In genomic region chr2:79801082-79801481, GRCh38 we compare ENCODE assay signal across 14 cellular contexts.
A peak's percentile ranks its signal among the peaks of the same experiment; 100 is the strongest.
DNase-seq lines count a peak whose midpoint lies in the region; ATAC-seq, FAIRE-seq and TF ChIP-seq lines count a peak whose summit lies in the region.
"Had no signal": no experiment of that assay in that cellular context is flagged by ENCODE, and none has a peak within 500 bp of the region (broad histone marks: within the 10 kb centered on the region; RNA-seq: fewer than 3 reads in every experiment).

No MANE protein-coding gene starts in this region.

- H3K27ac Mint-ChIP-seq in neural progenitor cell = peak overlapping the region; percentile 96
- H3K27ac Mint-ChIP-seq: CD8-positive, alpha-beta memory T cell had no signal

- H3K14ac ChIP-seq in H1 (ENCODE audit: insufficient read length) = no peak overlapping the region

- H3F3A ChIP-seq in neural progenitor cell (ENCODE audit: low read depth) = no peaks in the 10 kb centered on the region

- no peak overlapping the region for H3K23ac ChIP-seq in H1 (ENCODE audit: insufficient read length)

- H4K91ac ChIP-seq in H1 (replicated peaks; ENCODE audit: insufficient read length, low read length) = peak overlapping the region; percentile 54

- POLR2A ChIA-PET in H1 (lab: Charles Lee; ENCODE audit: partially characterized antibody) = no interaction called here

- H3K36me3 ChIP-seq in H1 (ENCODE audit: control insufficient read depth in 2 of 4, insufficient read depth in 4 of 4, low read length in 3 of 4) (no peaks in the 10 kb centered on the region), neural progenitor cell (no peaks in the 10 kb centered on the region)
- H3K36me3 ChIP-seq: BLaER1 had no signal

- ATAC-seq in HG03378 (IDR thresholded peaks at IDR 0.05; ENCODE audit: unreplicated experiment) (no peak), left colon (no peak)
- ATAC-seq: A549 had no signal

- H3K4me1 Mint-ChIP-seq in neural progenitor cell = peaks cover 28% of the 10 kb centered on the region
- H3K4me1 Mint-ChIP-seq: CD8-positive, alpha-beta memory T cell had no signal

- peaks cover 3% of the 10 kb centered on the region for H3K9me3 Mint-ChIP-seq in neural progenitor cell

- no peak for FAIRE-seq in H1 (lab: Jason Lieb, UNC)
- FAIRE-seq: A549, GM12891 had no signal

- no peak overlapping the region for H3K18ac ChIP-seq in H1 (ENCODE audit: extremely low read depth, low read length)

- H3K27ac ChIP-seq in H1 (ENCODE audit: low read depth, low read length) = no peak overlapping the region
- H3K27ac ChIP-seq in neural progenitor cell = no peak overlapping the region
- H3K27ac ChIP-seq: A549, BLaER1, GM23248 had no signal

- no peak for TF ChIP-seq EP300 in H1 (IDR thresholded peaks at IDR 0.05; ENCODE audit: borderline replicate concordance in 1 of 2, low read depth in 2 of 2, low read length in 2 of 2)

- intact Hi-C loops in left colon (cut with DNase I, micrococcal nuclease) = no loop called here

- H3K27me3 ChIP-seq in H1 (replicated peaks in 1 of 4; ENCODE audit: control insufficient read depth in 3 of 4, extremely low read depth in 1 of 4, insufficient read depth in 3 of 4, low read length in 3 of 4) = no peaks in the 10 kb centered on the region
- H3K27me3 ChIP-seq in neural progenitor cell = no peaks in the 10 kb centered on the region
- H3K27me3 ChIP-seq: BLaER1 had no signal

- H3K4me3 ChIP-seq in H1 (ENCODE audit: extremely low read depth in 1 of 4, insufficient read depth in 2 of 4, low read depth in 3 of 4, low read length in 4 of 4) = no peak overlapping the region
- no peak overlapping the region for H3K4me3 ChIP-seq in neural progenitor cell
- H3K4me3 ChIP-seq: A549, BLaER1, GM23248 had no signal

- H3K9ac ChIP-seq in H1 (replicated peaks in 1 of 4; ENCODE audit: extremely low read depth in 1 of 4, low read depth in 3 of 4, low read length in 3 of 4) = no peak overlapping the region
- H3K9ac ChIP-seq in neural progenitor cell = no peak overlapping the region
- H3K9ac ChIP-seq: BLaER1, GM23248 had no signal

- no peak overlapping the region for H4K5ac ChIP-seq in H1 (ENCODE audit: insufficient read length, low read depth, low read length)

- H3K79me1 ChIP-seq in H1 (ENCODE audit: low read depth, low read length) = no peaks in the 10 kb centered on the region

- WGBS in H1 (ENCODE audit: extremely low coverage in 1 of 2, insufficient coverage in 1 of 2, insufficient read length in 1 of 2, insufficient replicate concordance in 2 of 2, low coverage in 1 of 2, low lambda C conversion rate in 2 of 2, missing lambda C conversion rate in 1 of 2), 2 experiments = 86 to 100% methylated on average over 1 to 3 of the region's 3 CpGs

- no peak for TF ChIP-seq POLR2A in H1 (IDR thresholded peaks at IDR 0.05; ENCODE audit: control extremely low read depth in 1 of 2, low read depth in 2 of 2, low read length in 2 of 2)

- H2BK120ac ChIP-seq in H1 (replicated peaks; ENCODE audit: low read depth, low read length) = no peak overlapping the region

- H3K36me3 Mint-ChIP-seq in neural progenitor cell = peaks cover 8% of the 10 kb centered on the region
- H3K36me3 Mint-ChIP-seq: CD8-positive, alpha-beta memory T cell had no signal

- H4K8ac ChIP-seq in H1 (ENCODE audit: extremely low read depth, insufficient read depth, low read length) = no peak overlapping the region

- H3K4me1 ChIP-seq in H1 (replicated peaks in 1 of 4; ENCODE audit: control insufficient read depth in 3 of 4, insufficient read depth in 4 of 4, low read length in 3 of 4) (peaks cover 0 to 7% (median 3%) of the 10 kb centered on the region in 4 experiments; a peak in 5 of 7 replicates), neural progenitor cell (no peaks in the 10 kb centered on the region)
- H3K4me1 ChIP-seq: A549, BLaER1 had no signal

- H2BK12ac ChIP-seq in H1 (ENCODE audit: low read depth, low read length) = no peak overlapping the region

- H3K9me3 ChIP-seq in H1 (ENCODE audit: insufficient read depth in 2 of 2, low read depth in 1 of 2, low read length in 1 of 2) (no peaks in the 10 kb centered on the region), neural progenitor cell (ENCODE audit: low read depth) (no peaks in the 10 kb centered on the region)
- H3K9me3 ChIP-seq: A549, BLaER1 had no signal

- no peak for TF ChIP-seq RAD21 in H1 (IDR thresholded peaks at IDR 0.05 in 1 of 2, conservative IDR thresholded peaks at IDR 0.05 in 1 of 2; ENCODE audit: low read depth in 2 of 2, low read length in 2 of 2)

- peaks cover 2% of the 10 kb centered on the region for H3K27me3 Mint-ChIP-seq in neural progenitor cell (ENCODE audit: insufficient read depth, low read depth)
- H3K27me3 Mint-ChIP-seq: CD8-positive, alpha-beta memory T cell had no signal

- no peak overlapping the region for H2AFZ ChIP-seq in H1 (ENCODE audit: low read length)
- no peak overlapping the region for H2AFZ ChIP-seq in neural progenitor cell (replicated peaks)
- H2AFZ ChIP-seq: GM23248 had no signal

- no peak overlapping the region for H2BK5ac ChIP-seq in H1 (ENCODE audit: low read depth, low read length)

- no peak for TF ChIP-seq CTCF in H1 (IDR thresholded peaks at IDR 0.05; ENCODE audit: control extremely low read depth in 1 of 3, insufficient read depth in 1 of 3, low read depth in 1 of 3, low read length in 3 of 3)
- no peak for TF ChIP-seq CTCF in neural progenitor cell (IDR thresholded peaks at IDR 0.05)
- no peak for TF ChIP-seq CTCF in GM10266 (IDR thresholded peaks at IDR 0.05; ENCODE audit: control insufficient read depth, insufficient read depth, low read depth, missing control alignments)

- DNase-seq in ELF-1 (ENCODE audit: low read depth, low spot score) (peak; percentile 23), NCI-H69 (lab: John Stamatoyannopoulos, UW) (peak; percentile 65), H1 (ENCODE audit: low read depth in 1 of 2, low spot score in 2 of 2) (no peak), neural progenitor cell (ENCODE audit: low spot score) (no peak), GM10266 (ENCODE audit: extremely low spot score) (no peak), left colon (no peak)
- DNase-seq: CD8-positive, alpha-beta memory T cell; DMS53; GM23248; H7 had no signal

- H2BK20ac ChIP-seq in H1 (ENCODE audit: low read length) = no peak overlapping the region

- no peaks in the 10 kb centered on the region for H3K23me2 ChIP-seq in H1 (ENCODE audit: low read depth, low read length)

- no peak overlapping the region for H3K4ac ChIP-seq in H1 (replicated peaks; ENCODE audit: insufficient read length, low read depth, low read length)

- H3K56ac ChIP-seq in H1 (replicated peaks; ENCODE audit: insufficient read length, low read depth, low read length) = no peak overlapping the region

- H3K79me2 ChIP-seq in H1 (ENCODE audit: control insufficient read depth in 1 of 2, insufficient read depth in 2 of 2, low read length in 2 of 2) = no peaks in the 10 kb centered on the region
- no peaks in the 10 kb centered on the region for H3K79me2 ChIP-seq in neural progenitor cell (ENCODE audit: low read depth)

- H4K20me1 ChIP-seq in H1 (replicated peaks in 1 of 2; ENCODE audit: control insufficient read depth in 1 of 2, insufficient read depth in 2 of 2, low read length in 2 of 2) (no peaks in the 10 kb centered on the region), neural progenitor cell (ENCODE audit: low read depth) (no peaks in the 10 kb centered on the region)
- H4K20me1 ChIP-seq: BLaER1 had no signal

- CTCF ChIA-PET in H1 (lab: Charles Lee; ENCODE audit: partially characterized antibody) = interaction anchor here (0.7 to 1.8 kb wide), 6 partner anchors 10 to 527 kb away, joined by 3 read pairs; no protein-coding TSS in a partner anchor

- no peak overlapping the region for H2AK5ac ChIP-seq in H1 (ENCODE audit: low read depth, low read length)

- H3K4me2 ChIP-seq in H1 (ENCODE audit: insufficient read depth in 1 of 2, low read depth in 2 of 2, low read length in 2 of 2) = no peak overlapping the region
- no peak overlapping the region for H3K4me2 ChIP-seq in neural progenitor cell
- H3K4me2 ChIP-seq: A549, BLaER1 had no signal

- no peak overlapping the region for H2BK15ac ChIP-seq in H1 (ENCODE audit: low read length)

- no peak overlapping the region for H3K4me3 Mint-ChIP-seq in neural progenitor cell
- H3K4me3 Mint-ChIP-seq: CD8-positive, alpha-beta memory T cell had no signal

TF ChIP-seq in H1, 55 proteins besides CTCF, POLR2A, EP300 and RAD21 (continues in another document):
- no peak for TF ChIP-seq YY1 (IDR thresholded peaks at IDR 0.05; ENCODE audit: low read depth, low read length)
- no peak for TF ChIP-seq E2F6 (IDR thresholded peaks at IDR 0.05)
- no peak for TF ChIP-seq CBX8 (IDR thresholded peaks at IDR 0.05; ENCODE audit: borderline replicate concordance, low read depth, low read length)
- TF ChIP-seq TBP (IDR thresholded peaks at IDR 0.05; ENCODE audit: low read depth, low read length) = no peak
- no peak for TF ChIP-seq EZH2 (IDR thresholded peaks at IDR 0.05; ENCODE audit: low read depth, low read length, severe bottlenecking)
- TF ChIP-seq ASH2L (IDR thresholded peaks at IDR 0.05; ENCODE audit: low read length) = no peak
- TF ChIP-seq JUND (IDR thresholded peaks at IDR 0.05; ENCODE audit: low read length) = no peak
- no peak for TF ChIP-seq TCF12 (IDR thresholded peaks at IDR 0.05; ENCODE audit: low read depth, low read length)
- TF ChIP-seq TAF7 (optimal IDR thresholded peaks at IDR 0.05; ENCODE audit: borderline replicate concordance, low read depth, low read length) = no peak
- TF ChIP-seq BRCA1 (IDR thresholded peaks at IDR 0.05; ENCODE audit: low read depth, low read length) = no peak
- TF ChIP-seq RXRA (IDR thresholded peaks at IDR 0.05; ENCODE audit: insufficient read depth, low read depth, low read length) = no peak
- no peak for TF ChIP-seq NANOG (IDR thresholded peaks at IDR 0.05; ENCODE audit: insufficient read depth, low read depth, low read length, poor library complexity, severe bottlenecking)
- no peak for TF ChIP-seq ATF2 (IDR thresholded peaks at IDR 0.05; ENCODE audit: low read length)
- no peak for TF ChIP-seq ZNF274 (IDR thresholded peaks at IDR 0.05; ENCODE audit: borderline replicate concordance, extremely low read depth, low read length)

Comparison
In these comparisons a context has a peak if more than half of its experiments do, and no peak if none do; other contexts are left out.
1. DNase-seq: peak in ELF-1 (single experiment) and NCI-H69 (single experiment); none in H1 (0 of 2), neural progenitor cell (single experiment), GM10266 (single experiment) and left colon (0 of 2).